19 cellular contexts compared by ENCODE assay signal in genomic region chr4:78363031-78363430, GRCh38.
DNase-seq lines count a peak whose midpoint lies in the region; ATAC-seq, FAIRE-seq and TF ChIP-seq lines count a peak whose summit lies in the region.
"Had no signal": no experiment of that assay in that cellular context is flagged by ENCODE, and none has a peak within 500 bp of the region (broad histone marks: within the 10 kb centered on the region; RNA-seq: fewer than 3 reads in every experiment).

No MANE protein-coding gene starts in this region.

- intact Hi-C loops in upper lobe of right lung (cut with DNase I) = no loop called here

- H3K9me3 Mint-ChIP-seq in nephron progenitor cell = no peaks in the 10 kb centered on the region
- H3K9me3 Mint-ChIP-seq: CD4-positive, alpha-beta T cell had no signal

- no peak overlapping the region for H3K27ac ChIP-seq in upper lobe of right lung
- H3K27ac ChIP-seq: 22Rv1, A549, C4-2B, HL-60 had no signal

- H3K36me3 ChIP-seq in bronchial epithelial cell (ENCODE audit: control insufficient read depth, insufficient read depth, low read length) (no peaks in the 10 kb centered on the region), upper lobe of right lung (no peaks in the 10 kb centered on the region)
- H3K36me3 ChIP-seq: HAP-1 had no signal

- H3K27me3 ChIP-seq in bronchial epithelial cell (ENCODE audit: control insufficient read depth, insufficient read depth, low read length) = peaks cover 2% of the 10 kb centered on the region
- no peaks in the 10 kb centered on the region for H3K27me3 ChIP-seq in upper lobe of right lung

- peak overlapping the region; percentile 49 for H3K27ac Mint-ChIP-seq in nephron progenitor cell
- H3K27ac Mint-ChIP-seq: CD4-positive, alpha-beta T cell had no signal

- no peaks in the 10 kb centered on the region for H3K4me1 ChIP-seq in upper lobe of right lung
- H3K4me1 ChIP-seq: A549, Caco-2 had no signal

- FAIRE-seq in bronchial epithelial cell (lab: Jason Lieb, UNC) = peak; percentile 83
- FAIRE-seq: A549, D721Med had no signal

- no peaks in the 10 kb centered on the region for H3K27me3 Mint-ChIP-seq in nephron progenitor cell (ENCODE audit: low read depth, poor library complexity)

- TF ChIP-seq CTCF in bronchial epithelial cell (IDR thresholded peaks at IDR 0.05; ENCODE audit: insufficient read depth, low read length, severe bottlenecking) (no peak), nephron progenitor cell (IDR thresholded peaks at IDR 0.05) (no peak), upper lobe of right lung (IDR thresholded peaks at IDR 0.05) (no peak)

- H3K4me3 ChIP-seq in bronchial epithelial cell (ENCODE audit: low read depth, low read length) (no peak overlapping the region), upper lobe of right lung (no peak overlapping the region)
- H3K4me3 ChIP-seq: A549, HAP-1 had no signal

- no peak overlapping the region for H3K4me3 Mint-ChIP-seq in nephron progenitor cell
- H3K4me3 Mint-ChIP-seq: CD4-positive, alpha-beta T cell had no signal

- DNase-seq in NCI-H146 (lab: John Stamatoyannopoulos, UW) = peak; percentile 25
- no peak for DNase-seq in NCI-H146 treated with DMSO at 0.1 percent for 48 hours (lab: John Stamatoyannopoulos, UW; ENCODE audit: unreplicated experiment)
- DNase-seq in NCI-H69 (lab: John Stamatoyannopoulos, UW) = peak; percentile 26
- DNase-seq in bronchial epithelial cell (ENCODE audit: low read depth) = no peak
- no peak for DNase-seq in nephron progenitor cell
- no peak for DNase-seq in upper lobe of right lung
- DNase-seq in NCI-H1105 (lab: John Stamatoyannopoulos, UW) = no peak
- DNase-seq in HCEC 1CT = no peak
- DNase-seq: AML-193; Caco-2; CD4-positive, alpha-beta T cell; GDM1; GOT3 had no signal

- no peaks in the 10 kb centered on the region for H3K9me3 ChIP-seq in upper lobe of right lung
- H3K9me3 ChIP-seq: A549, Caco-2, HAP-1 had no signal

- peaks cover 4% of the 10 kb centered on the region for H3K36me3 Mint-ChIP-seq in nephron progenitor cell (ENCODE audit: low read depth)

- no peak for ATAC-seq in upper lobe of right lung
- ATAC-seq: A549 had no signal

- peaks cover 23% of the 10 kb centered on the region for H3K4me1 Mint-ChIP-seq in nephron progenitor cell

Comparison
In these comparisons a context has a peak if more than half of its experiments do, and no peak if none do; other contexts are left out.
1. DNase-seq: peak in NCI-H146 (single experiment) and NCI-H69 (single experiment); none in NCI-H146 treated with DMSO at 0.1 percent for 48 hours (single experiment), bronchial epithelial cell (single experiment), nephron progenitor cell (single experiment), upper lobe of right lung (single experiment), NCI-H1105 (single experiment) and HCEC 1CT (single experiment).